1 cellular context compared by ENCODE assay signal in genomic region chr11:469026-469683, GRCh38.
TF ChIP-seq lines count a peak whose summit lies in the region.

No MANE protein-coding gene starts in this region.

TF ChIP-seq in HEK293, 187 proteins besides CTCF, POLR2A, EP300 and RAD21:
- 0 out of 2 replicates have a peak, but pooled peaks have one; percentile 10 for TF ChIP-seq ZNF76 (tag by site-specific recombination; IDR thresholded peaks at IDR 0.05; ENCODE audit: borderline replicate concordance, low read depth)
TF ChIP-seq in HEK293: peak in this region for 1; not testable (repeated sequence) for 186.
